ENCODE assay signal across 8 cellular contexts in genomic region chr3:52684184-52684583, GRCh38. TPM values are rescaled to one million over a fixed set of nuclear protein-coding genes. Genes with fewer than 3 reads are reported as not detected.
DNase-seq lines count a peak whose midpoint lies in the region; ATAC-seq, FAIRE-seq and TF ChIP-seq lines count a peak whose summit lies in the region.

No MANE protein-coding gene starts in this region.

- peaks cover 21 to 50% of the 10 kb centered on the region in 2 donors for H3K36me3 Mint-ChIP-seq in CD4-positive, alpha-beta memory T cell

- no peak for ATAC-seq in GM21723 (IDR thresholded peaks at IDR 0.05; ENCODE audit: unreplicated experiment)

- H3K79me2 ChIP-seq in neural cell (replicated peaks; ENCODE audit: insufficient read depth, low read length) = peaks cover 66% of the 10 kb centered on the region

- FAIRE-seq in RCC 7860 (lab: Jason Lieb, UNC) = no peak

- intact Hi-C loops in CD4-positive, alpha-beta memory T cell (cut with micrococcal nuclease) = loop anchor here (2.0 to 10.0 kb wide), 2 partner anchors 229 to 363 kb away; partner anchors contain the start of genes NISCH, SFMBT1 and TNNC1
- intact Hi-C loops in colonic mucosa (cut with DNase I) = no loop called here

- TF ChIP-seq CTCF in colonic mucosa (IDR thresholded peaks at IDR 0.05) = no peak
- no peak for TF ChIP-seq CTCF in neural cell (IDR thresholded peaks at IDR 0.05; ENCODE audit: poor library complexity, severe bottlenecking)

- peak overlapping the region; percentile 89 for H3K27ac ChIP-seq in CD4-positive, alpha-beta memory T cell (ENCODE audit: low read depth, low read length)
- H3K27ac ChIP-seq in colonic mucosa (no peak overlapping the region), neural cell (ENCODE audit: low read length) (peak overlapping the region; percentile 93)

- H3K9me3 ChIP-seq in CD4-positive, alpha-beta memory T cell (ENCODE audit: control insufficient read depth in 1 of 2, low read length in 2 of 2) = no peaks in the 10 kb centered on the region
- H3K9me3 ChIP-seq in MG63 = no peaks in the 10 kb centered on the region
- no peaks in the 10 kb centered on the region for H3K9me3 ChIP-seq in colonic mucosa
- H3K9me3 ChIP-seq in neural cell (ENCODE audit: low read length) = no peaks in the 10 kb centered on the region

- H3K9ac ChIP-seq in colonic mucosa (ENCODE audit: low read depth in 2 of 2, low read length in 2 of 2) (peak overlapping the region; percentile 1 to 84), neural cell (ENCODE audit: low read length) (peak overlapping the region; percentile 92)

- peak overlapping the region; percentile 73 to 97 (median 92) for H3K4me3 Mint-ChIP-seq in CD4-positive, alpha-beta memory T cell

- H3K27ac Mint-ChIP-seq in CD4-positive, alpha-beta memory T cell = peak overlapping the region in 6 of 7 donors; percentile 41 to 98 (median 92)

- peaks cover 36 to 68% (median 54%) of the 10 kb centered on the region in 4 donors for H3K4me1 Mint-ChIP-seq in CD4-positive, alpha-beta memory T cell

- no peaks in the 10 kb centered on the region for H3K9me2 ChIP-seq in neural cell (ENCODE audit: insufficient read depth, low read length)

- H3K4me2 ChIP-seq in neural cell (ENCODE audit: low read length) = peak overlapping the region; percentile 97

- H3K27me3 Mint-ChIP-seq in CD4-positive, alpha-beta memory T cell = no peaks in the 10 kb centered on the region

- H3K36me3 ChIP-seq in CD4-positive, alpha-beta memory T cell (ENCODE audit: insufficient read depth, low read length) = peaks cover 33% of the 10 kb centered on the region
- peaks cover 40% of the 10 kb centered on the region for H3K36me3 ChIP-seq in MG63
- peaks cover 4% of the 10 kb centered on the region for H3K36me3 ChIP-seq in colonic mucosa
- H3K36me3 ChIP-seq in neural cell (ENCODE audit: insufficient read depth, low read length) = peaks cover 7% of the 10 kb centered on the region

- TF ChIP-seq EP300 in neural cell (conservative IDR thresholded peaks at IDR 0.05; ENCODE audit: poor library complexity, severe bottlenecking) = no peak

- peaks cover 0 to 2% (median 0%) of the 10 kb centered on the region in 8 donors for H3K9me3 Mint-ChIP-seq in CD4-positive, alpha-beta memory T cell

- H3K4me3 ChIP-seq in CD4-positive, alpha-beta memory T cell (ENCODE audit: low read length in 2 of 2) = no peak overlapping the region
- H3K4me3 ChIP-seq in MG63 = peak overlapping the region; percentile 82
- peak overlapping the region; percentile 57 for H3K4me3 ChIP-seq in colonic mucosa
- H3K4me3 ChIP-seq in neural cell (ENCODE audit: low read length) = peak overlapping the region; percentile 83

- no peaks in the 10 kb centered on the region for H3F3A ChIP-seq in neural cell (ENCODE audit: insufficient read depth, low read length, poor library complexity, severe bottlenecking)

- POLR2A ChIA-PET in CD4-positive, alpha-beta memory T cell (lab: Charles Lee; ENCODE audit: partially characterized antibody) = interaction anchor here (0.9 to 3.0 kb wide), 3 partner anchors 19 to 57 kb away, joined by 3 to 26 read pairs (median 9); partner anchors contain the start of genes GLT8D1 and SPCS1

- TF ChIP-seq RAD21 in neural cell (conservative IDR thresholded peaks at IDR 0.05) = no peak

- H4K20me1 ChIP-seq in neural cell (ENCODE audit: insufficient read depth) = no peaks in the 10 kb centered on the region

- H3K4me1 ChIP-seq in CD4-positive, alpha-beta memory T cell (ENCODE audit: insufficient read depth, low read length) = peaks cover 50% of the 10 kb centered on the region
- H3K4me1 ChIP-seq in colonic mucosa = peaks cover 7% of the 10 kb centered on the region

- H2AFZ ChIP-seq in neural cell (ENCODE audit: low read depth, low read length) = no peak overlapping the region

- CTCF ChIA-PET in CD4-positive, alpha-beta memory T cell (lab: Charles Lee; ENCODE audit: partially characterized antibody) = no interaction called here

- no peak for DNase-seq in CD4-positive, alpha-beta memory T cell
- DNase-seq in MG63 (no peak), colonic mucosa (no peak), RCC 7860 (ENCODE audit: low spot score) (no peak), RKO (ENCODE audit: low spot score) (no peak), activated gamma-delta T cell treated with Interleukin-2 at 50 U/mL for 16 hours (no peak)

- H3K27me3 ChIP-seq in CD4-positive, alpha-beta memory T cell (ENCODE audit: insufficient read depth, low read length) = no peaks in the 10 kb centered on the region
- H3K27me3 ChIP-seq in MG63 (no peaks in the 10 kb centered on the region), colonic mucosa (no peaks in the 10 kb centered on the region), neural cell (ENCODE audit: insufficient read depth, low read depth, low read length) (no peaks in the 10 kb centered on the region)

TF ChIP-seq in neural cell, 6 proteins besides CTCF, POLR2A, EP300 and RAD21:
- no peak for TF ChIP-seq SMC3 (conservative IDR thresholded peaks at IDR 0.05; ENCODE audit: poor library complexity)
- TF ChIP-seq EZH2 (IDR thresholded peaks at IDR 0.05; ENCODE audit: borderline replicate concordance, insufficient read depth, low read length, poor library complexity, severe bottlenecking) = no peak
- TF ChIP-seq POLR2AphosphoS5 (IDR thresholded peaks at IDR 0.05) = no peak
- TF ChIP-seq TAF1 (IDR thresholded peaks at IDR 0.05; ENCODE audit: low read depth) = no peak
- no peak for TF ChIP-seq MXI1 (conservative IDR thresholded peaks at IDR 0.05; ENCODE audit: poor library complexity, severe bottlenecking)
- TF ChIP-seq REST (IDR thresholded peaks at IDR 0.05; ENCODE audit: borderline replicate concordance) = no peak
TF ChIP-seq in neural cell: peak in this region for 0.

RNA-seq across cellular contexts. Expression of gene PBRM1, which starts 1.5 kb away (rescaled TPM):
- 10 to 100 TPM; 74.2 to 78.5 TPM for total RNA-seq in CD4-positive, alpha-beta memory T cell
- polyA plus RNA-seq in CD4-positive, alpha-beta memory T cell = 10 to 100 TPM; 67.9 to 91.6 TPM
- total RNA-seq in MG63 (2014; rRNA removed; shearing (Covaris generic); ENCODE audit: low replicate concordance) = 16.2 and 21.3 TPM in 2 replicates
- total RNA-seq in colonic mucosa = 10 to 100 TPM; 53.6 to 65.7 TPM
- polyA plus RNA-seq in neural cell = 64.4 and 66.6 TPM in 2 replicates
- 248 and 289 TPM in 2 replicates for polyA minus RNA-seq in neural cell

RNA-seq across cellular contexts. Expression of gene GNL3, which starts 1.6 kb away (rescaled TPM):
- total RNA-seq in CD4-positive, alpha-beta memory T cell = 10 to 100 TPM; 80.3 to 88.4 TPM
- 10 to 100 TPM; 47.9 to 70.1 TPM for polyA plus RNA-seq in CD4-positive, alpha-beta memory T cell
- 127 and 226 TPM in 2 replicates for total RNA-seq in MG63 (2014; rRNA removed; shearing (Covaris generic); ENCODE audit: low replicate concordance)
- total RNA-seq in colonic mucosa = 10 to 100 TPM; 49.9 to 75.5 TPM
- polyA plus RNA-seq in neural cell = 133 and 151 TPM in 2 replicates
- 88.6 and 93.4 TPM in 2 replicates for polyA minus RNA-seq in neural cell

RNA-seq across cellular contexts. Expression of gene GLT8D1, which starts 21.4 kb away (rescaled TPM):
- 10 to 100 TPM; 49.7 to 49.9 TPM for total RNA-seq in CD4-positive, alpha-beta memory T cell
- polyA plus RNA-seq in CD4-positive, alpha-beta memory T cell = 10 to 100 TPM; 61.1 to 68.8 TPM
- 43.1 and 56.1 TPM in 2 replicates for total RNA-seq in MG63 (2014; rRNA removed; shearing (Covaris generic); ENCODE audit: low replicate concordance)
- total RNA-seq in colonic mucosa = 10 to 100 TPM; 29.0 to 36.2 TPM
- polyA plus RNA-seq in neural cell = 177 and 182 TPM in 2 replicates
- 76.7 and 84.7 TPM in 2 replicates for polyA minus RNA-seq in neural cell

RNA-seq across cellular contexts. Expression of gene SPCS1, which starts 21.7 kb away (rescaled TPM):
- 10 to 100 TPM; 90.5 to 94.7 TPM for total RNA-seq in CD4-positive, alpha-beta memory T cell
- polyA plus RNA-seq in CD4-positive, alpha-beta memory T cell = 100 to 1,000 TPM; 315 to 331 TPM
- 63.1 and 72.5 TPM in 2 replicates for total RNA-seq in MG63 (2014; rRNA removed; shearing (Covaris generic); ENCODE audit: low replicate concordance)
- total RNA-seq in colonic mucosa = 100 to 1,000 TPM in 1 of 2 donors, 10 to 100 TPM in 1; 95.6 to 136 TPM
- 97.4 TPM in 2 replicates for polyA plus RNA-seq in neural cell
- 36.8 and 49.2 TPM in 2 replicates for polyA minus RNA-seq in neural cell

Comparison
In these comparisons a context has a peak if more than half of its experiments do, and no peak if none do; other contexts are left out.
1. H3K4me3 ChIP-seq: peak in MG63 (single experiment), colonic mucosa (single experiment) and neural cell (single experiment); none in CD4-positive, alpha-beta memory T cell (0 of 2).